21 cellular contexts compared by ENCODE assay signal in genomic region chr1:66599899-66600737, GRCh38.
DNase-seq lines count a peak whose midpoint lies in the region; ATAC-seq and TF ChIP-seq lines count a peak whose summit lies in the region.
"Had no signal": no experiment of that assay in that cellular context is flagged by ENCODE, and none has a peak within 500 bp of the region (broad histone marks: within the 10 kb centered on the region; RNA-seq: fewer than 3 reads in every experiment).

No MANE protein-coding gene starts in this region.

- intact Hi-C loops in MCF 10A (cut with micrococcal nuclease) (no loop called here), breast epithelium (cut with DNase I; ENCODE audit: low total_unique reads) (no loop called here), mammary epithelial cell (cut with micrococcal nuclease) (no loop called here)

- H3K14ac ChIP-seq in mesenchymal stem cell (ENCODE audit: low read length in 2 of 2), result no peak overlapping the region

- H3K18ac ChIP-seq in mesenchymal stem cell (ENCODE audit: low read depth in 1 of 2, low read length in 2 of 2), result no peak overlapping the region

- no peaks in the 10 kb centered on the region for H3K79me2 ChIP-seq in mammary epithelial cell (ENCODE audit: insufficient read depth, low read length)

- H3K4me1 ChIP-seq in breast epithelium (no peaks in the 10 kb centered on the region), mammary epithelial cell (ENCODE audit: insufficient read depth, low read length) (peaks cover 11% of the 10 kb centered on the region), mesenchymal stem cell (ENCODE audit: control insufficient read depth, insufficient read depth, low read depth, low read length) (peaks cover 3% of the 10 kb centered on the region)

- in situ Hi-C loops in mammary epithelial cell (cut with MboI; ENCODE audit: low sequenced_read_pairs in 2 of 2), result no loop called here

- CTCF ChIA-PET in MCF 10A (lab: Yijun Ruan, JAX), result no interaction called here
- CTCF ChIA-PET in mammary epithelial cell (lab: Charles Lee; ENCODE audit: low non-redundant PET), result no interaction called here

- H3K4me2 ChIP-seq in mammary epithelial cell (ENCODE audit: insufficient read depth, low read depth, low read length) (no peak overlapping the region), mesenchymal stem cell (ENCODE audit: low read length, poor library complexity, severe bottlenecking) (no peak overlapping the region)

- H4K8ac ChIP-seq in mesenchymal stem cell (ENCODE audit: low read length), result peak overlapping the region; percentile 23

- no peaks in the 10 kb centered on the region for H3K27me3 ChIP-seq in breast epithelium
- no peaks in the 10 kb centered on the region for H3K27me3 ChIP-seq in mammary epithelial cell (ENCODE audit: insufficient read depth, low read length)
- H3K27me3 ChIP-seq in mesenchymal stem cell (ENCODE audit: control insufficient read depth in 1 of 2, insufficient read depth in 1 of 2, low read length in 2 of 2), result no peaks in the 10 kb centered on the region
- H3K27me3 ChIP-seq: SJCRH30 had no signal

- H3K9me3 ChIP-seq in breast epithelium (peaks cover 0 to 4% of the 10 kb centered on the region in 2 donors), mammary epithelial cell (replicated peaks; ENCODE audit: insufficient read depth, low read length) (no peaks in the 10 kb centered on the region), mesenchymal stem cell (ENCODE audit: control insufficient read depth, low read length) (no peaks in the 10 kb centered on the region)
- H3K9me3 ChIP-seq: SJCRH30 had no signal

- no peak for DNase-seq in MCF 10A (ENCODE audit: unreplicated experiment)
- DNase-seq in breast epithelium (ENCODE audit: low spot score in 2 of 2), result no peak
- no peak for DNase-seq in mammary epithelial cell
- DNase-seq in mesenchymal stem cell, result no peak
- peak; percentile 39 for DNase-seq in superior temporal gyrus (ENCODE audit: extremely low spot score)
- no peak for DNase-seq in NCI-H1930 (lab: John Stamatoyannopoulos, UW)
- no peak for DNase-seq in GOT3 (lab: John Stamatoyannopoulos, UW)
- DNase-seq: C1 segment of cervical spinal cord, DMS 273 treated with DMSO at 0.1 percent for 48 hours, GDM1, H7, MV-4-11, NCI-H1436, NCI-H2081, NCI-H510A treated with DMSO at 0.1 percent for 48 hours, NCI-H82, PC-3 had no signal

- H3K9ac ChIP-seq in mammary epithelial cell (ENCODE audit: insufficient read depth, low read length), result no peak overlapping the region
- peak overlapping the region; percentile 71 for H3K9ac ChIP-seq in mesenchymal stem cell (ENCODE audit: low read length)

- no peak overlapping the region for H4K91ac ChIP-seq in mesenchymal stem cell (ENCODE audit: low read length)

- peaks cover 12% of the 10 kb centered on the region for H3K79me1 ChIP-seq in mesenchymal stem cell (replicated peaks; ENCODE audit: low read length, poor library complexity, severe bottlenecking)

- H4K20me1 ChIP-seq in mammary epithelial cell (ENCODE audit: insufficient read depth, low read length), result no peaks in the 10 kb centered on the region

- 93% methylated on average over 14 of the region's 14 CpGs for WGBS in mammary epithelial cell (ENCODE audit: low coverage, missing lambda C conversion rate)
- WGBS in mesenchymal stem cell, result 95% methylated on average over 14 of the region's 14 CpGs

- POLR2A ChIA-PET in MCF 10A (lab: Yijun Ruan, JAX), result no interaction called here

- H3K4ac ChIP-seq in mesenchymal stem cell (ENCODE audit: low read depth in 1 of 2, low read length in 2 of 2), result no peak overlapping the region

- H3K36me3 Mint-ChIP-seq in MCF 10A (ENCODE audit: insufficient read depth, unreplicated experiment), result no peaks in the 10 kb centered on the region

- dilution Hi-C loops in mammary epithelial cell (cut with HindIII; ENCODE audit: low sequenced_read_pairs), result no loop called here

- H3K36me3 ChIP-seq in breast epithelium (no peaks in the 10 kb centered on the region), mammary epithelial cell (ENCODE audit: insufficient read depth, low read length) (no peaks in the 10 kb centered on the region), mesenchymal stem cell (ENCODE audit: control insufficient read depth in 1 of 2, insufficient read depth in 2 of 2, low read depth in 1 of 2, low read length in 2 of 2) (peaks cover 4 to 5% of the 10 kb centered on the region in 2 experiments)
- H3K36me3 ChIP-seq: SJCRH30 had no signal

- H2AK5ac ChIP-seq in mesenchymal stem cell (ENCODE audit: low read length, severe bottlenecking), result peak overlapping the region; percentile 83

- no peak overlapping the region for H2BK15ac ChIP-seq in mesenchymal stem cell (ENCODE audit: low read depth, poor library complexity, severe bottlenecking)

- no TSS peak for BruUV-seq in MCF 10A (replicated peaks; lab: Mats Ljungman, UMichigan)
- BruUV-seq in mammary epithelial cell (replicated peaks; lab: Mats Ljungman, UMichigan), result no TSS peak

- no peak overlapping the region for H2BK5ac ChIP-seq in mesenchymal stem cell (ENCODE audit: low read depth, low read length, poor library complexity, severe bottlenecking)

- peaks cover 14% of the 10 kb centered on the region for H3K9me3 Mint-ChIP-seq in MCF 10A (ENCODE audit: unreplicated experiment)

- no peak overlapping the region for H3K4me3 Mint-ChIP-seq in MCF 10A (ENCODE audit: unreplicated experiment)

- ATAC-seq in GM19328 (IDR thresholded peaks at IDR 0.05; ENCODE audit: unreplicated experiment), result no peak
- ATAC-seq: GM12878, PC-3 had no signal

- H2AFZ ChIP-seq in mammary epithelial cell (ENCODE audit: low read depth, low read length) (peak overlapping the region; percentile 11), mesenchymal stem cell (ENCODE audit: low read depth, low read length) (no peak overlapping the region)

- no peak for TF ChIP-seq POLR2A in breast epithelium (IDR thresholded peaks at IDR 0.05)

- TF ChIP-seq CTCF in MCF 10A (IDR thresholded peaks at IDR 0.05; ENCODE audit: unreplicated experiment), result no peak
- no peak for TF ChIP-seq CTCF in breast epithelium (IDR thresholded peaks at IDR 0.05)
- no peak for TF ChIP-seq CTCF in mammary epithelial cell (conservative IDR thresholded peaks at IDR 0.05 in 1 of 2, IDR thresholded peaks at IDR 0.05 in 1 of 2; ENCODE audit: extremely low read depth in 1 of 2, insufficient read depth in 1 of 2, low read depth in 1 of 2, low read length in 2 of 2)

- no peaks in the 10 kb centered on the region for H3K27me3 Mint-ChIP-seq in MCF 10A (ENCODE audit: insufficient read depth, unreplicated experiment)

- H3K4me1 Mint-ChIP-seq in MCF 10A (ENCODE audit: insufficient read depth, unreplicated experiment), result peaks cover 14% of the 10 kb centered on the region

- no peak overlapping the region for H2BK120ac ChIP-seq in mesenchymal stem cell (ENCODE audit: low read depth, low read length)

- no peak overlapping the region for H3K4me3 ChIP-seq in breast epithelium
- no peak overlapping the region for H3K4me3 ChIP-seq in mammary epithelial cell (replicated peaks in 1 of 3; ENCODE audit: insufficient read depth in 1 of 3, low read depth in 2 of 3, low read length in 3 of 3)
- no peak overlapping the region for H3K4me3 ChIP-seq in mesenchymal stem cell (ENCODE audit: insufficient read depth in 1 of 2, low read depth in 1 of 2, low read length in 2 of 2)
- H3K4me3 ChIP-seq: GM12878, SJCRH30 had no signal

- H3K23ac ChIP-seq in mesenchymal stem cell (ENCODE audit: low read length in 2 of 2), result no peak overlapping the region

- peak overlapping the region; percentile 36 for H3K27ac Mint-ChIP-seq in MCF 10A (ENCODE audit: low read depth, unreplicated experiment)

- H3K27ac ChIP-seq in breast epithelium (no peak overlapping the region), mammary epithelial cell (ENCODE audit: insufficient read depth, low read depth, low read length) (no peak overlapping the region), mesenchymal stem cell (ENCODE audit: low read length, poor library complexity, severe bottlenecking) (peak overlapping the region; percentile 26)
- H3K27ac ChIP-seq: HL-60 had no signal

- H2BK12ac ChIP-seq in mesenchymal stem cell (ENCODE audit: low read length in 2 of 2), result no peak overlapping the region
